In the genomic region with DNA sequence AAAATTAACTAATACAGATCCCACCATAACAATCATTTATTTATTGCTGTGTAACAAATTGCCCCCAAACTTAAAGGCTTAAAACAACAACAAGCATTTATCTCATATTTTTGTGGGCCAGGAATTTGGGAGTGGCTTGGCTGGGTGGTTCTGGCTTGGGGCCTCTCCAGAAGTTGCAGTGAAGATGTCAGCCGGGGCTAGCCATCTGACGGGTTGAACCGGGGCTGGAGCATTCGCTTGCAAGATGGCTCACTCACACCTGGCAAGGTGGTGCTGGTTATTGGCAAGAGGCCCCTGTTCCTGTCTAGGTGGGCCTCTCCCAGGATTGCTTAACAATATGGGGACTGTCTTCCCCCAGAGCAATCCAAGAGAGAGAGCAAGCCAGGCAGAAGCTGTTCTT, we compare ENCODE assay signal across 31 cellular contexts. TPM values are rescaled to one million over a fixed set of nuclear protein-coding genes. Genes with fewer than 3 reads are reported as not detected.
DNase-seq lines count a peak whose midpoint lies in the region; ATAC-seq, FAIRE-seq and TF ChIP-seq lines count a peak whose summit lies in the region.
"Had no signal": no experiment of that assay in that cellular context is flagged by ENCODE, and none has a peak within 500 bp of the region (broad histone marks: within the 10 kb centered on the region; RNA-seq: fewer than 3 reads in every experiment).

No MANE protein-coding gene starts in this region.

- ATAC-seq in naive thymus-derived CD8-positive, alpha-beta T cell = no peak
- ATAC-seq: activated T-helper 17 cell treated with anti-CD3 and anti-CD28 coated beads, Interleukin-2, amount 50 U/mL, for 72 hours; stimulated activated naive CD8-positive, alpha-beta T cell treated with anti-CD3 and anti-CD28 coated beads, Interleukin-15, amount 100 ng/mL, for 72 hours; T-cell had no signal

- H3K4me1 Mint-ChIP-seq in type B pancreatic cell (ENCODE audit: unreplicated experiment) = no peaks in the 10 kb centered on the region
- H3K4me1 Mint-ChIP-seq in activated CD4-positive, alpha-beta memory T cell treated with anti-CD3 and anti-CD28 coated beads for 36 hours (ENCODE audit: low read depth) = no peaks in the 10 kb centered on the region
- peaks cover 0 to 13% (median 2%) of the 10 kb centered on the region in 4 donors for H3K4me1 Mint-ChIP-seq in naive thymus-derived CD8-positive, alpha-beta T cell
- H3K4me1 Mint-ChIP-seq: activated naive CD4-positive, alpha-beta T cell treated with anti-CD3 and anti-CD28 coated beads, Interleukin-2, amount 50 U/mL, for 24 hours; activated T-helper 17 cell treated with anti-CD3 and anti-CD28 coated beads, Interleukin-2, amount 50 U/mL, for 72 hours; H9; stimulated activated naive CD8-positive, alpha-beta T cell treated with anti-CD3 and anti-CD28 coated beads, Interleukin-15, amount 100 ng/mL, for 72 hours had no signal

- intact Hi-C loops in esophagus muscularis mucosa (cut with DNase I) = no loop called here
- intact Hi-C loops in activated CD4-positive, alpha-beta memory T cell treated with anti-CD3 and anti-CD28 coated beads for 36 hours (cut with micrococcal nuclease) = no loop called here

- no peaks in the 10 kb centered on the region for H3K9me3 Mint-ChIP-seq in type B pancreatic cell
- no peaks in the 10 kb centered on the region for H3K9me3 Mint-ChIP-seq in activated CD4-positive, alpha-beta memory T cell treated with anti-CD3 and anti-CD28 coated beads for 36 hours
- H3K9me3 Mint-ChIP-seq in naive thymus-derived CD8-positive, alpha-beta T cell = no peaks in the 10 kb centered on the region
- H3K9me3 Mint-ChIP-seq: activated B cell treated with CpG ODN at 0.5 μM for 24 hours; activated naive CD4-positive, alpha-beta T cell treated with anti-CD3 and anti-CD28 coated beads, Interleukin-2, amount 50 U/mL, for 24 hours; activated T-helper 17 cell treated with anti-CD3 and anti-CD28 coated beads, Interleukin-2, amount 50 U/mL, for 72 hours; dendritic cell treated with granulocyte-macrophage colony-stimulating factor and Interleukin-4, amounts not matched to agents 40 ng/mL and 50 ng/mL, for 4 days; H9; stimulated activated naive CD8-positive, alpha-beta T cell treated with anti-CD3 and anti-CD28 coated beads, Interleukin-15, amount 100 ng/mL, for 72 hours; T-cell had no signal

- TF ChIP-seq CTCF in esophagus muscularis mucosa (IDR thresholded peaks at IDR 0.05) (no peak), keratinocyte (optimal IDR thresholded peaks at IDR 0.05 in 1 of 3, IDR thresholded peaks at IDR 0.05 in 1 of 3, conservative IDR thresholded peaks at IDR 0.05 in 1 of 3; ENCODE audit: extremely low read depth in 1 of 3, insufficient read depth in 2 of 3, low read length in 3 of 3) (no peak), type B pancreatic cell (conservative IDR thresholded peaks at IDR 0.05) (no peak)

- no peak overlapping the region for H2AFZ ChIP-seq in Karpas-422 (ENCODE audit: low read length)
- H2AFZ ChIP-seq in keratinocyte (ENCODE audit: control insufficient read depth, low read length) = no peak overlapping the region

- POLR2A ChIA-PET in activated CD4-positive, alpha-beta memory T cell treated with anti-CD3 and anti-CD28 coated beads for 36 hours (lab: Charles Lee) = interaction anchor here (0.6 kb wide), 1 partner anchor 52 kb away, joined by 3 read pairs; the partner anchor contains the start of gene TOB2
- POLR2A ChIA-PET in naive thymus-derived CD8-positive, alpha-beta T cell (lab: Charles Lee) = no interaction called here

- dilution Hi-C loops in keratinocyte (cut with MboI; ENCODE audit: extremely low pct_ligation_motif_present, low sequenced_read_pairs) = no loop called here

- TF ChIP-seq EP300 in esophagus muscularis mucosa (IDR thresholded peaks at IDR 0.05) = no peak

- H3K36me3 ChIP-seq in Karpas-422 (ENCODE audit: insufficient read depth, low read length) (peaks cover 12% of the 10 kb centered on the region; the same call in 1 of the 2 replicates), esophagus muscularis mucosa (peaks cover 12 to 48% (median 39%) of the 10 kb centered on the region in 4 donors), keratinocyte (ENCODE audit: control insufficient read depth in 2 of 2, extremely low read depth in 1 of 2, insufficient read depth in 2 of 2, low read length in 2 of 2) (peaks cover 10 to 24% of the 10 kb centered on the region in 2 experiments)

- H3K27me3 ChIP-seq in Karpas-422 (ENCODE audit: low read length) = no peaks in the 10 kb centered on the region
- H3K27me3 ChIP-seq in esophagus muscularis mucosa = no peaks in the 10 kb centered on the region
- H3K27me3 ChIP-seq in keratinocyte (ENCODE audit: control insufficient read depth, extremely low read depth, insufficient read depth, low read length) = no peaks in the 10 kb centered on the region
- H3K27me3 ChIP-seq: tibial nerve had no signal

- no peaks in the 10 kb centered on the region for H3K9me3 ChIP-seq in Karpas-422 (ENCODE audit: low read length)
- H3K9me3 ChIP-seq in esophagus muscularis mucosa = no peaks in the 10 kb centered on the region
- no peaks in the 10 kb centered on the region for H3K9me3 ChIP-seq in keratinocyte (ENCODE audit: control insufficient read depth, low read depth, low read length)
- H3K9me3 ChIP-seq: tibial nerve had no signal

- no peak overlapping the region for H3K4me3 Mint-ChIP-seq in type B pancreatic cell
- no peak overlapping the region for H3K4me3 Mint-ChIP-seq in activated CD4-positive, alpha-beta memory T cell treated with anti-CD3 and anti-CD28 coated beads for 36 hours
- H3K4me3 Mint-ChIP-seq in naive thymus-derived CD8-positive, alpha-beta T cell = no peak overlapping the region
- H3K4me3 Mint-ChIP-seq: activated B cell treated with CpG ODN at 0.5 μM for 24 hours; activated naive CD4-positive, alpha-beta T cell treated with anti-CD3 and anti-CD28 coated beads, Interleukin-2, amount 50 U/mL, for 24 hours; activated T-helper 17 cell treated with anti-CD3 and anti-CD28 coated beads, Interleukin-2, amount 50 U/mL, for 72 hours; dendritic cell treated with granulocyte-macrophage colony-stimulating factor and Interleukin-4, amounts not matched to agents 40 ng/mL and 50 ng/mL, for 4 days; H9; stimulated activated naive CD8-positive, alpha-beta T cell treated with anti-CD3 and anti-CD28 coated beads, Interleukin-15, amount 100 ng/mL, for 72 hours; T-cell had no signal

- H3K9ac ChIP-seq in Karpas-422 (ENCODE audit: low read length) (no peak overlapping the region), keratinocyte (ENCODE audit: control insufficient read depth, extremely low read depth, insufficient read depth, low read length) (no peak overlapping the region)

- no peaks in the 10 kb centered on the region for H4K20me1 ChIP-seq in Karpas-422 (ENCODE audit: insufficient read depth, low read depth, low read length)
- H4K20me1 ChIP-seq in keratinocyte (ENCODE audit: control insufficient read depth, extremely low read depth, insufficient read depth, low read length) = peaks cover 10% of the 10 kb centered on the region

- H3K27ac ChIP-seq in Karpas-422 (ENCODE audit: low read length) = peak overlapping the region; percentile 33
- H3K27ac ChIP-seq in esophagus muscularis mucosa (replicated peaks in 1 of 4) = peak overlapping the region; percentile 52 to 95 (median 70)
- no peak overlapping the region for H3K27ac ChIP-seq in keratinocyte (ENCODE audit: control insufficient read depth, insufficient read depth, low read length)

- H3K4me3 ChIP-seq in Karpas-422 (ENCODE audit: low read length) (no peak overlapping the region), esophagus muscularis mucosa (no peak overlapping the region), keratinocyte (ENCODE audit: control insufficient read depth in 2 of 3, extremely low read depth in 1 of 3, insufficient read depth in 2 of 3, low read depth in 1 of 3, low read length in 3 of 3) (no peak overlapping the region)
- H3K4me3 ChIP-seq: smooth muscle cell, tibial nerve had no signal

- DNase-seq in Karpas-422 (no peak), esophagus muscularis mucosa (ENCODE audit: extremely low spot score) (no peak), keratinocyte (ENCODE audit: low read depth, low spot score) (no peak), type B pancreatic cell (ENCODE audit: extremely low spot score, unreplicated experiment) (no peak), cerebellar cortex (ENCODE audit: low spot score) (no peak)
- no peak for DNase-seq in activated CD4-positive, alpha-beta memory T cell treated with anti-CD3 and anti-CD28 coated beads for 36 hours
- DNase-seq in naive thymus-derived CD8-positive, alpha-beta T cell = no peak
- DNase-seq: activated B cell treated with CpG ODN at 0.5 μM for 24 hours; activated CD4-positive, alpha-beta T cell treated with anti-CD3 and anti-CD28 coated beads, Interleukin-2, amount 50 U/mL, for 48 hours; activated CD8-positive, alpha-beta memory T cell treated with anti-CD3 and anti-CD28 coated beads, Interleukin-2, amount 50 U/mL, for 48 hours; anterior cingulate cortex; C1 segment of cervical spinal cord; COR-L47; DMS53; H9; mesendoderm; NCI-H1105; NCI-H2029 treated with DMSO at 0.1 percent for 48 hours; NCI-H345; stimulated activated CD4-positive, alpha-beta T cell treated with anti-CD3 and anti-CD28 coated beads, Interleukin-1b, Interleukin-23, amount 100 ng/mL, for 48 hours; stimulated activated CD8-positive, alpha-beta memory T cell treated with anti-CD3 and anti-CD28 coated beads, Interleukin-4, amount 100 ng/mL, for 48 hours; stimulated activated naive CD8-positive, alpha-beta T cell treated with anti-CD3 and anti-CD28 coated beads, Interleukin-15, amount 100 ng/mL, for 72 hours; T-cell had no signal

- H3K9me2 ChIP-seq in Karpas-422 (replicated peaks; ENCODE audit: insufficient read depth, low read length) = no peaks in the 10 kb centered on the region

- WGBS in esophagus muscularis mucosa = 0% methylated on average over 1 of the region's 4 CpGs

- peaks cover 49% of the 10 kb centered on the region for H3K4me1 ChIP-seq in Karpas-422 (ENCODE audit: low read length)
- peaks cover 39 to 60% (median 42%) of the 10 kb centered on the region in 4 donors for H3K4me1 ChIP-seq in esophagus muscularis mucosa
- peaks cover 22% of the 10 kb centered on the region for H3K4me1 ChIP-seq in keratinocyte (ENCODE audit: control insufficient read depth, extremely low read depth, insufficient read depth, low read length)

- H3K36me3 Mint-ChIP-seq in type B pancreatic cell = no peaks in the 10 kb centered on the region
- peaks cover 10% of the 10 kb centered on the region for H3K36me3 Mint-ChIP-seq in activated CD4-positive, alpha-beta memory T cell treated with anti-CD3 and anti-CD28 coated beads for 36 hours
- peaks cover 0 to 41% (median 0%) of the 10 kb centered on the region in 3 donors for H3K36me3 Mint-ChIP-seq in naive thymus-derived CD8-positive, alpha-beta T cell
- H3K36me3 Mint-ChIP-seq: activated naive CD4-positive, alpha-beta T cell treated with anti-CD3 and anti-CD28 coated beads, Interleukin-2, amount 50 U/mL, for 24 hours had no signal

- no peak for FAIRE-seq in keratinocyte (lab: Jason Lieb, UNC)
- FAIRE-seq: endometrium, G401.6, RCC 7860 had no signal

- CTCF ChIA-PET in activated CD4-positive, alpha-beta memory T cell treated with anti-CD3 and anti-CD28 coated beads for 36 hours (lab: Charles Lee) = interaction anchor here (0.7 to 4.9 kb wide), 3 partner anchors 95 to 154 kb away, joined by 3 to 68 read pairs (median 3); no protein-coding TSS in a partner anchor

- H3K9me1 ChIP-seq in keratinocyte (ENCODE audit: control insufficient read depth, extremely low read depth, insufficient read depth, low read length) = peaks cover 2% of the 10 kb centered on the region

- peak overlapping the region; percentile 83 for H3K27ac Mint-ChIP-seq in type B pancreatic cell
- no peak overlapping the region for H3K27ac Mint-ChIP-seq in activated CD4-positive, alpha-beta memory T cell treated with anti-CD3 and anti-CD28 coated beads for 36 hours
- peak overlapping the region in 1 of 10 donors; percentile 4 for H3K27ac Mint-ChIP-seq in naive thymus-derived CD8-positive, alpha-beta T cell
- H3K27ac Mint-ChIP-seq: activated naive CD4-positive, alpha-beta T cell treated with anti-CD3 and anti-CD28 coated beads, Interleukin-2, amount 50 U/mL, for 24 hours; activated T-helper 17 cell treated with anti-CD3 and anti-CD28 coated beads, Interleukin-2, amount 50 U/mL, for 72 hours; dendritic cell treated with granulocyte-macrophage colony-stimulating factor and Interleukin-4, amounts not matched to agents 40 ng/mL and 50 ng/mL, for 4 days; T-cell had no signal

- no peak overlapping the region for H3K4me2 ChIP-seq in Karpas-422 (ENCODE audit: low read depth, low read length, poor library complexity, severe bottlenecking)
- H3K4me2 ChIP-seq in keratinocyte (ENCODE audit: control insufficient read depth, extremely low read depth, insufficient read depth, low read depth, low read length) = peak overlapping the region; percentile 44
- H3K4me2 ChIP-seq: smooth muscle cell had no signal

- H3K79me2 ChIP-seq in Karpas-422 (ENCODE audit: low read length) (peaks cover 72% of the 10 kb centered on the region), keratinocyte (ENCODE audit: control insufficient read depth, insufficient read depth, low read length) (peaks cover 21% of the 10 kb centered on the region)

- TF ChIP-seq POLR2A in esophagus muscularis mucosa (IDR thresholded peaks at IDR 0.05; ENCODE audit: low read depth) = no peak

- no peaks in the 10 kb centered on the region for H3K27me3 Mint-ChIP-seq in type B pancreatic cell
- no peaks in the 10 kb centered on the region for H3K27me3 Mint-ChIP-seq in activated CD4-positive, alpha-beta memory T cell treated with anti-CD3 and anti-CD28 coated beads for 36 hours
- H3K27me3 Mint-ChIP-seq in naive thymus-derived CD8-positive, alpha-beta T cell = no peaks in the 10 kb centered on the region
- H3K27me3 Mint-ChIP-seq: activated B cell treated with CpG ODN at 0.5 μM for 24 hours; activated naive CD4-positive, alpha-beta T cell treated with anti-CD3 and anti-CD28 coated beads, Interleukin-2, amount 50 U/mL, for 24 hours; activated T-helper 17 cell treated with anti-CD3 and anti-CD28 coated beads, Interleukin-2, amount 50 U/mL, for 72 hours; dendritic cell treated with granulocyte-macrophage colony-stimulating factor and Interleukin-4, amounts not matched to agents 40 ng/mL and 50 ng/mL, for 4 days; stimulated activated naive CD8-positive, alpha-beta T cell treated with anti-CD3 and anti-CD28 coated beads, Interleukin-15, amount 100 ng/mL, for 72 hours; T-cell had no signal

RNA-seq across cellular contexts. Expression of gene ACO2, which starts 29.4 kb away (rescaled TPM):
- total RNA-seq in Karpas-422 (2014; rRNA removed; shearing (Covaris generic); ENCODE audit: low replicate concordance) = 67.7 and 102 TPM in 2 replicates
- total RNA-seq in esophagus muscularis mucosa (100 to 1,000 TPM; 141 to 214 (median 166) TPM), type B pancreatic cell (ENCODE audit: low replicate concordance) (107 and 142 TPM in 2 replicates)
- 20.7 to 57.9 TPM (median 37.2 TPM) in 3 replicates for polyA plus RNA-seq in keratinocyte
- 40.0 TPM for polyA plus RNA-seq in keratinocyte (2011; ENCODE audit: low read depth)
- 35.0 and 56.8 TPM in 2 replicates for polyA plus RNA-seq in keratinocyte (2011; cell fraction: cytosol; rRNA removed)
- 71.1 and 86.9 TPM in 2 replicates for polyA plus RNA-seq in keratinocyte (2011; cell fraction: nucleus; rRNA removed)
- 63.5 and 73.5 TPM in 2 replicates for polyA plus RNA-seq in keratinocyte (2012; ENCODE audit: low replicate concordance)
- polyA minus RNA-seq in keratinocyte = 24.7 to 137 TPM (median 37.7 TPM) in 3 replicates
- polyA minus RNA-seq in keratinocyte (2011; cell fraction: cytosol; rRNA and poly(A)+ RNA removed) = 32.4 TPM
- 49.6 and 64.0 TPM in 2 replicates for polyA minus RNA-seq in keratinocyte (2011; cell fraction: nucleus; rRNA and poly(A)+ RNA removed)
- total RNA-seq in activated CD4-positive, alpha-beta memory T cell treated with anti-CD3 and anti-CD28 coated beads for 36 hours = 100 to 1,000 TPM; 103 to 105 TPM
- 10 to 100 TPM; 67.7 to 75.1 TPM for total RNA-seq in naive thymus-derived CD8-positive, alpha-beta T cell
- 10 to 100 TPM; 64.2 to 91.9 (median 72.3) TPM for polyA plus RNA-seq in naive thymus-derived CD8-positive, alpha-beta T cell

RNA-seq across cellular contexts. Expression of gene PHF5A, which starts 29.8 kb away (rescaled TPM):
- 43.2 and 90.3 TPM in 2 replicates for total RNA-seq in Karpas-422 (2014; rRNA removed; shearing (Covaris generic); ENCODE audit: low replicate concordance)
- total RNA-seq in esophagus muscularis mucosa (10 to 100 TPM; 36.5 to 46.1 (median 42.2) TPM), type B pancreatic cell (ENCODE audit: low replicate concordance) (38.2 and 54.8 TPM in 2 replicates)
- 51.9 to 77.7 TPM (median 73.0 TPM) in 3 replicates for polyA plus RNA-seq in keratinocyte
- polyA plus RNA-seq in keratinocyte (2011; ENCODE audit: low read depth) = 53.6 TPM
- polyA plus RNA-seq in keratinocyte (2011; cell fraction: cytosol; rRNA removed) = 40.8 and 41.7 TPM in 2 replicates
- polyA plus RNA-seq in keratinocyte (2011; cell fraction: nucleus; rRNA removed) = 26.2 and 35.5 TPM in 2 replicates
- polyA plus RNA-seq in keratinocyte (2012; ENCODE audit: low replicate concordance) = 37.7 and 52.7 TPM in 2 replicates
- 11.0 to 24.8 TPM (median 14.1 TPM) in 3 replicates for polyA minus RNA-seq in keratinocyte
- polyA minus RNA-seq in keratinocyte (2011; cell fraction: cytosol; rRNA and poly(A)+ RNA removed) = 8.8 TPM
- 3.8 and 8.6 TPM in 2 replicates for polyA minus RNA-seq in keratinocyte (2011; cell fraction: nucleus; rRNA and poly(A)+ RNA removed)
- total RNA-seq in activated CD4-positive, alpha-beta memory T cell treated with anti-CD3 and anti-CD28 coated beads for 36 hours = 10 to 100 TPM; 55.4 to 60.0 TPM
- 10 to 100 TPM; 34.0 to 35.8 TPM for total RNA-seq in naive thymus-derived CD8-positive, alpha-beta T cell
- 10 to 100 TPM; 17.2 to 21.4 (median 17.9) TPM for polyA plus RNA-seq in naive thymus-derived CD8-positive, alpha-beta T cell

RNA-seq across cellular contexts. Expression of gene POLR3H, which starts 45.9 kb away (rescaled TPM):
- 13.2 and 17.1 TPM in 2 replicates for total RNA-seq in Karpas-422 (2014; rRNA removed; shearing (Covaris generic); ENCODE audit: low replicate concordance)
- 10 to 100 TPM; 20.9 to 28.2 (median 23.0) TPM for total RNA-seq in esophagus muscularis mucosa
- polyA plus RNA-seq in keratinocyte = 41.4 to 63.0 TPM (median 44.7 TPM) in 3 replicates
- polyA plus RNA-seq in keratinocyte (2011; ENCODE audit: low read depth) = 12.3 TPM
- polyA plus RNA-seq in keratinocyte (2011; cell fraction: cytosol; rRNA removed) = 52.9 and 63.3 TPM in 2 replicates
- polyA plus RNA-seq in keratinocyte (2011; cell fraction: nucleus; rRNA removed) = 33.7 and 39.6 TPM in 2 replicates
- 18.2 and 59.6 TPM in 2 replicates for polyA plus RNA-seq in keratinocyte (2012; ENCODE audit: low replicate concordance)
- polyA minus RNA-seq in keratinocyte = 48.6 to 76.9 TPM (median 57.6 TPM) in 3 replicates
- 22.8 TPM for polyA minus RNA-seq in keratinocyte (2011; cell fraction: cytosol; rRNA and poly(A)+ RNA removed)
- polyA minus RNA-seq in keratinocyte (2011; cell fraction: nucleus; rRNA and poly(A)+ RNA removed) = 11.1 and 16.3 TPM in 2 replicates
- total RNA-seq in type B pancreatic cell (ENCODE audit: low replicate concordance) = 40.1 and 46.6 TPM in 2 replicates
- 10 to 100 TPM; 23.3 to 23.8 TPM for total RNA-seq in activated CD4-positive, alpha-beta memory T cell treated with anti-CD3 and anti-CD28 coated beads for 36 hours
- total RNA-seq in naive thymus-derived CD8-positive, alpha-beta T cell = 10 to 100 TPM; 50.5 to 54.6 TPM
- polyA plus RNA-seq in naive thymus-derived CD8-positive, alpha-beta T cell = 10 to 100 TPM; 24.7 to 30.9 (median 27.6) TPM

RNA-seq across cellular contexts. Expression of gene TOB2, which starts 51.7 kb away (rescaled TPM):
- total RNA-seq in Karpas-422 (2014; rRNA removed; shearing (Covaris generic); ENCODE audit: low replicate concordance) = 43.7 and 46.8 TPM in 2 replicates
- total RNA-seq in esophagus muscularis mucosa (100 to 1,000 TPM in 1 of 4 donors, 10 to 100 TPM in 3; 56.2 to 100 (median 93.0) TPM), type B pancreatic cell (ENCODE audit: low replicate concordance) (47.4 and 54.5 TPM in 2 replicates)
- polyA plus RNA-seq in keratinocyte = 14.5 to 19.2 TPM (median 14.6 TPM) in 3 replicates
- 7.6 TPM for polyA plus RNA-seq in keratinocyte (2011; ENCODE audit: low read depth)
- 17.6 and 22.5 TPM in 2 replicates for polyA plus RNA-seq in keratinocyte (2011; cell fraction: cytosol; rRNA removed)
- polyA plus RNA-seq in keratinocyte (2011; cell fraction: nucleus; rRNA removed) = 41.0 and 46.7 TPM in 2 replicates
- 23.6 and 24.3 TPM in 2 replicates for polyA plus RNA-seq in keratinocyte (2012; ENCODE audit: low replicate concordance)
- polyA minus RNA-seq in keratinocyte = 20.1 to 58.2 TPM (median 22.7 TPM) in 3 replicates
- polyA minus RNA-seq in keratinocyte (2011; cell fraction: cytosol; rRNA and poly(A)+ RNA removed) = 31.7 TPM
- 21.8 and 30.1 TPM in 2 replicates for polyA minus RNA-seq in keratinocyte (2011; cell fraction: nucleus; rRNA and poly(A)+ RNA removed)
- total RNA-seq in activated CD4-positive, alpha-beta memory T cell treated with anti-CD3 and anti-CD28 coated beads for 36 hours = 10 to 100 TPM; 34.2 TPM
- 10 to 100 TPM; 26.2 to 26.4 TPM for total RNA-seq in naive thymus-derived CD8-positive, alpha-beta T cell
- 10 to 100 TPM in 1 of 3 donors, 1 to 10 TPM in 2; 8.7 to 12.1 (median 9.0) TPM for polyA plus RNA-seq in naive thymus-derived CD8-positive, alpha-beta T cell
